1 cellular context compared by ENCODE assay signal in the genomic region with DNA sequence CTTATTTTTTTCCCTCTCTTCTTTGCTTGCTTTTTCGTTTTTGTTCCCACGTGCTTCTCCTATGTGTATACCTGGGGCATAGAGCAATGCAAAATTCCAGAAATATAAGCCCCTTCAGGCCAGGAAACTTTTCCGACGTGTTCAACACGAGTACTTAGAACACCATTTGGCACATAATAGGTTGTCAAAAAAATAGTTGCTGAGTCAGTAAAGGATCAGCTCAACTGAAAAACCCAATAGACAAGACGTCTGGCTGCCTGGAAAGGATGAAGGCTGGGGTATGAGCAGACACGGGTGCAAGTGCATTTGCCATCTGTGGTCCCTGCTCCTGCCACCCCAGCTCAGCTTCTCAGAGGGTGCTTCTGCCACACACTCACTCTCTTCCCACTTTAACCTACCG.
A peak's percentile ranks its signal among the peaks of the same experiment; 100 is the strongest.
TF ChIP-seq lines count a peak whose summit lies in the region.

No MANE protein-coding gene starts in this region.

TF ChIP-seq in A549, 52 proteins besides CTCF, POLR2A, EP300 and RAD21 (continued from another document):
- TF ChIP-seq MAZ (IDR thresholded peaks at IDR 0.05; ENCODE audit: borderline replicate concordance, low read depth, low read length) (no peak), HDAC2 (IDR thresholded peaks at IDR 0.05) (no peak), CBX2 (IDR thresholded peaks at IDR 0.05; ENCODE audit: borderline replicate concordance, low read depth) (no peak), MAFK (IDR thresholded peaks at IDR 0.05; ENCODE audit: partially characterized antibody) (peak; percentile 73), CHD4 (IDR thresholded peaks at IDR 0.05; ENCODE audit: borderline replicate concordance) (no peak), TP53 (CRISPR knock-in tag; IDR thresholded peaks at IDR 0.05) (no peak)
- TF ChIP-seq, protein P1, sequence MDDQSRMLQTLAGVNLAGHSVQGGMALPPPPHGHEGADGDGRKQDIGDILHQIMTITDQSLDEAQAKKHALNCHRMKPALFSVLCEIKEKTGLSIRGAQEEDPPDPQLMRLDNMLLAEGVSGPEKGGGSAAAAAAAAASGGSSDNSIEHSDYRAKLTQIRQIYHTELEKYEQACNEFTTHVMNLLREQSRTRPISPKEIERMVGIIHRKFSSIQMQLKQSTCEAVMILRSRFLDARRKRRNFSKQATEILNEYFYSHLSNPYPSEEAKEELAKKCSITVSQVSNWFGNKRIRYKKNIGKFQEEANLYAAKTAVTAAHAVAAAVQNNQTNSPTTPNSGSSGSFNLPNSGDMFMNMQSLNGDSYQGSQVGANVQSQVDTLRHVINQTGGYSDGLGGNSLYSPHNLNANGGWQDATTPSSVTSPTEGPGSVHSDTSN (IDR thresholded peaks at IDR 0.05), result no peak
